ENCODE assay signal across 1 cellular context in genomic region chr6:151808331-151809241, GRCh38.
TF ChIP-seq lines count a peak whose summit lies in the region.

No MANE protein-coding gene starts in this region.

TF ChIP-seq in GM12878, 131 proteins besides CTCF, POLR2A, EP300 and RAD21 (continued from another document):
- TF ChIP-seq ZBTB4 (CRISPR knock-in tag; IDR thresholded peaks at IDR 0.05): no peak
- TF ChIP-seq SRF (IDR thresholded peaks at IDR 0.05; ENCODE audit: low read depth in 2 of 2, low read length in 2 of 2): no peak
- TF ChIP-seq NFIC (IDR thresholded peaks at IDR 0.05; ENCODE audit: low read depth, low read length): no peak
TF ChIP-seq in GM12878: peak in this region for 0.
